ENCODE assay signal across 8 cellular contexts in the genomic region with DNA sequence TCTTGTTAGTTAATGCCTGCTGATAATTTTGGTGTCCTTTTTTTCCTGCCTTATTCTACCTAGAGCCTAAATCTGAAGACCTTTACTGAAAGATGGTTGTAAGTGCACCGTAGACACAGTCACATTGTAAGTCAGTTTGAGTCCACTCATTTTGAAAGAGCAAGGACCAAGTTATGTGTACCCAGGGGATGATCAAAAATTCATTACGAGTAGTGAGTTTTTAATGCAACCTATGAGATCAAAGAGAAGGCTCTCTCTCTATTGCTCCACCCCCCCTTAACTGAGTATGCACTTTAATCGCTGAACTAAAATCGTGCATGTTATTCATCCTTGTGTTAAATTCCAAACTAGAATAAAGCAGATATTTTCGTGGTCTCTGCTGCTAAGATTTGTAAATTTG. TPM values are rescaled to one million over a fixed set of nuclear protein-coding genes. Genes with fewer than 3 reads are reported as not detected.
DNase-seq lines count a peak whose midpoint lies in the region; ATAC-seq and TF ChIP-seq lines count a peak whose summit lies in the region.

No MANE protein-coding gene starts in this region.

- POLR2A ChIA-PET in GM10248 (lab: Yijun Ruan, JAX): interaction anchor here (0.7 kb wide), 1 partner anchor 345 kb away, joined by 11 read pairs; no protein-coding TSS in a partner anchor

- no peak for ATAC-seq in GM21619 (IDR thresholded peaks at IDR 0.05; ENCODE audit: unreplicated experiment)

- H3K4me3 ChIP-seq in BE2C (ENCODE audit: low read depth, low read length) (peak overlapping the region; percentile 78), HFF-Myc (replicated peaks; ENCODE audit: low read depth, low read length) (peak overlapping the region; percentile 62), ascending aorta (peak overlapping the region; percentile 62 to 97), mucosa of stomach (ENCODE audit: low read length) (no peak overlapping the region)

- CTCF ChIA-PET in GM10248 (lab: Yijun Ruan, JAX): interaction anchor here (1.5 to 3.8 kb wide), 3 partner anchors 10 to 14 kb away, joined by 3 to 11 read pairs (median 10); no protein-coding TSS in a partner anchor

- H3K4me1 ChIP-seq in BE2C (no peaks in the 10 kb centered on the region; the same call in 1 of the 2 replicates), ascending aorta (peaks cover 0 to 15% of the 10 kb centered on the region in 2 donors), mucosa of stomach (ENCODE audit: control insufficient read depth, insufficient read depth, low read length) (no peaks in the 10 kb centered on the region)

- H3K27me3 ChIP-seq in BE2C: no peaks in the 10 kb centered on the region
- H3K27me3 ChIP-seq in ascending aorta: no peaks in the 10 kb centered on the region
- H3K27me3 ChIP-seq in mucosa of stomach (ENCODE audit: control insufficient read depth, insufficient read depth, low read length): no peaks in the 10 kb centered on the region

- no peak for TF ChIP-seq CTCF in BE2C (IDR thresholded peaks at IDR 0.05; ENCODE audit: low read depth, low read length)
- TF ChIP-seq CTCF in HFF-Myc (IDR thresholded peaks at IDR 0.05; ENCODE audit: low read depth, low read length, missing control alignments): no peak
- TF ChIP-seq CTCF in ascending aorta (IDR thresholded peaks at IDR 0.05): no peak
- TF ChIP-seq CTCF in GM10248 (IDR thresholded peaks at IDR 0.05; ENCODE audit: control extremely low read depth, extremely low read depth, low read depth, missing control alignments): no peak

- no peak overlapping the region for H3K27ac ChIP-seq in ascending aorta

- DNase-seq in BE2C (no peak), HFF-Myc (ENCODE audit: extremely low read depth, low read depth) (no peak), ascending aorta (ENCODE audit: low spot score in 2 of 2) (no peak), cerebellum (ENCODE audit: low spot score) (no peak), GM10248 (ENCODE audit: extremely low spot score) (no peak), ureter (ENCODE audit: low spot score) (no peak)

- peak overlapping the region; percentile 30 for H3K9ac ChIP-seq in mucosa of stomach (ENCODE audit: low read length)

- intact Hi-C loops in ascending aorta (cut with DNase I): loop anchor here (2.0 to 10.0 kb wide), 4 partner anchors 181 to 1139 kb away; a partner anchor contains a TSS

- H3K9me3 ChIP-seq in BE2C: no peaks in the 10 kb centered on the region
- H3K9me3 ChIP-seq in ascending aorta: no peaks in the 10 kb centered on the region
- H3K9me3 ChIP-seq in mucosa of stomach (ENCODE audit: control insufficient read depth, low read length): no peaks in the 10 kb centered on the region

- H3K36me3 ChIP-seq in BE2C (no peaks in the 10 kb centered on the region), ascending aorta (no peaks in the 10 kb centered on the region), mucosa of stomach (ENCODE audit: control insufficient read depth, insufficient read depth, low read length) (no peaks in the 10 kb centered on the region)

RNA-seq across cellular contexts. Expression of a gene that starts 1.8 kb away (rescaled TPM):
- 24.7 TPM for polyA plus RNA-seq in BE2C (2012; ENCODE audit: insufficient read depth, insufficient read length, low read depth)
- 37.1 TPM for total RNA-seq in ascending aorta
- total RNA-seq in cerebellum: 92.8 TPM
- 15.1 TPM for total RNA-seq in ureter
